In genomic region chr17:10116267-10116666, GRCh38 we compare ENCODE assay signal across 21 cellular contexts.
DNase-seq lines count a peak whose midpoint lies in the region; ATAC-seq and TF ChIP-seq lines count a peak whose summit lies in the region.
"Had no signal": no experiment of that assay in that cellular context is flagged by ENCODE, and none has a peak within 500 bp of the region (broad histone marks: within the 10 kb centered on the region; RNA-seq: fewer than 3 reads in every experiment).

No MANE protein-coding gene starts in this region.

- no peak overlapping the region for H3K4me3 Mint-ChIP-seq in activated T-cell treated with anti-CD3 and anti-CD28 coated beads, Interleukin-2, amount 50 U/mL, for 72 hours
- H3K4me3 Mint-ChIP-seq in activated T-cell treated with anti-CD3 and anti-CD28 coated beads, Interleukin-2, amount 50 U/mL, for 24 hours: no peak overlapping the region
- H3K4me3 Mint-ChIP-seq: activated T-helper 1 cell treated with anti-CD3 and anti-CD28 coated beads, Interleukin-12 subunit alpha, Interleukin-12 subunit beta, Interleukin-2, Interleukin-4 antibody, amounts not matched to agents 30 ng/mL and 10 ng/mL and 1 ng/mL, durations not matched to agents 14 hours and 24 hours and 36 hours; H9 had no signal

- intact Hi-C loops in esophagus squamous epithelium (cut with DNase I): no loop called here
- intact Hi-C loops in upper lobe of right lung (cut with DNase I): no loop called here
- intact Hi-C loops in prostate gland (cut with DNase I): loop anchor here (10.0 kb wide), 1 partner anchor 99 kb away; no protein-coding TSS in a partner anchor

- peaks cover 40% of the 10 kb centered on the region for H3K4me1 Mint-ChIP-seq in activated T-cell treated with anti-CD3 and anti-CD28 coated beads, Interleukin-2, amount 50 U/mL, for 72 hours (ENCODE audit: low read depth)
- peaks cover 55% of the 10 kb centered on the region for H3K4me1 Mint-ChIP-seq in activated T-cell treated with anti-CD3 and anti-CD28 coated beads, Interleukin-2, amount 50 U/mL, for 24 hours (ENCODE audit: low read depth)

- DNase-seq in activated T-cell treated with anti-CD3 and anti-CD28 coated beads, Interleukin-2, amount 50 U/mL, for 72 hours: no peak
- DNase-seq in activated T-cell treated with anti-CD3 and anti-CD28 coated beads, Interleukin-2, amount 50 U/mL, for 24 hours: no peak
- DNase-seq in esophagus squamous epithelium (lab: John Stamatoyannopoulos, UW): no peak
- peak; percentile 19 for DNase-seq in osteoblast (ENCODE audit: insufficient read length, low spot score, missing footprints)
- no peak for DNase-seq in upper lobe of right lung
- DNase-seq in prostate gland (ENCODE audit: low spot score): no peak
- no peak for DNase-seq in SW 1271 (lab: John Stamatoyannopoulos, UW)
- DNase-seq: AML-193, H9, hypothalamus, NCI-H1930, NCI-H510A treated with DMSO at 0.1 percent for 48 hours, T1000, thyroid gland had no signal

- TF ChIP-seq CTCF in esophagus squamous epithelium (IDR thresholded peaks at IDR 0.05) (no peak), osteoblast (IDR thresholded peaks at IDR 0.05; ENCODE audit: extremely low read depth, low read depth, low read length) (no peak), upper lobe of right lung (IDR thresholded peaks at IDR 0.05) (no peak), prostate gland (IDR thresholded peaks at IDR 0.05) (no peak)

- H3K27me3 ChIP-seq in esophagus squamous epithelium (no peaks in the 10 kb centered on the region), osteoblast (ENCODE audit: insufficient read depth, low read length) (no peaks in the 10 kb centered on the region), upper lobe of right lung (no peaks in the 10 kb centered on the region), prostate gland (replicated peaks; ENCODE audit: insufficient read depth) (no peaks in the 10 kb centered on the region)
- H3K27me3 ChIP-seq: thyroid gland had no signal

- peaks cover 14% of the 10 kb centered on the region for H3K27me3 Mint-ChIP-seq in activated T-cell treated with anti-CD3 and anti-CD28 coated beads, Interleukin-2, amount 50 U/mL, for 72 hours (ENCODE audit: low read depth)
- H3K27me3 Mint-ChIP-seq in activated T-cell treated with anti-CD3 and anti-CD28 coated beads, Interleukin-2, amount 50 U/mL, for 24 hours: peaks cover 5% of the 10 kb centered on the region
- H3K27me3 Mint-ChIP-seq: activated naive CD8-positive, alpha-beta T cell had no signal

- H4K20me1 ChIP-seq in osteoblast (ENCODE audit: insufficient read depth, low read length): no peaks in the 10 kb centered on the region

- H3K79me2 ChIP-seq in osteoblast (ENCODE audit: insufficient read depth, low read length): no peaks in the 10 kb centered on the region

- H3K4me1 ChIP-seq in esophagus squamous epithelium (peaks cover 49 to 80% (median 55%) of the 10 kb centered on the region in 3 donors), osteoblast (ENCODE audit: insufficient read depth, low read length) (peaks cover 9% of the 10 kb centered on the region), upper lobe of right lung (peaks cover 45% of the 10 kb centered on the region), prostate gland (replicated peaks) (no peaks in the 10 kb centered on the region)

- H3K36me3 Mint-ChIP-seq in activated T-cell treated with anti-CD3 and anti-CD28 coated beads, Interleukin-2, amount 50 U/mL, for 72 hours (ENCODE audit: insufficient read depth in 2 of 2): no peaks in the 10 kb centered on the region
- no peaks in the 10 kb centered on the region for H3K36me3 Mint-ChIP-seq in activated T-cell treated with anti-CD3 and anti-CD28 coated beads, Interleukin-2, amount 50 U/mL, for 24 hours (ENCODE audit: low read depth)
- H3K36me3 Mint-ChIP-seq: activated naive CD8-positive, alpha-beta T cell had no signal

- H3K9me3 Mint-ChIP-seq in activated T-cell treated with anti-CD3 and anti-CD28 coated beads, Interleukin-2, amount 50 U/mL, for 72 hours: no peaks in the 10 kb centered on the region
- no peaks in the 10 kb centered on the region for H3K9me3 Mint-ChIP-seq in activated T-cell treated with anti-CD3 and anti-CD28 coated beads, Interleukin-2, amount 50 U/mL, for 24 hours
- H3K9me3 Mint-ChIP-seq: activated T-helper 1 cell treated with anti-CD3 and anti-CD28 coated beads, Interleukin-12 subunit alpha, Interleukin-12 subunit beta, Interleukin-2, Interleukin-4 antibody, amounts not matched to agents 30 ng/mL and 10 ng/mL and 1 ng/mL, durations not matched to agents 14 hours and 24 hours and 36 hours had no signal

- H2AFZ ChIP-seq in osteoblast (ENCODE audit: low read length): no peak overlapping the region

- no peak overlapping the region for H3K4me2 ChIP-seq in osteoblast (ENCODE audit: insufficient read depth, low read length)

- no peak overlapping the region for H3K4me3 ChIP-seq in esophagus squamous epithelium
- H3K4me3 ChIP-seq in osteoblast (ENCODE audit: insufficient read depth, low read length): no peak overlapping the region
- no peak overlapping the region for H3K4me3 ChIP-seq in upper lobe of right lung
- H3K4me3 ChIP-seq in prostate gland: no peak overlapping the region
- H3K4me3 ChIP-seq: GM12878, thyroid gland had no signal

- WGBS in esophagus squamous epithelium, 2 donors: 81 to 92% methylated on average over 5 of the region's 5 CpGs
- WGBS in prostate gland: 95% methylated on average over 5 of the region's 5 CpGs

- H3K9me3 ChIP-seq in esophagus squamous epithelium: no peaks in the 10 kb centered on the region
- no peaks in the 10 kb centered on the region for H3K9me3 ChIP-seq in osteoblast (ENCODE audit: low read depth, low read length)
- no peaks in the 10 kb centered on the region for H3K9me3 ChIP-seq in upper lobe of right lung
- no peaks in the 10 kb centered on the region for H3K9me3 ChIP-seq in prostate gland
- H3K9me3 ChIP-seq: thyroid gland had no signal

- no peak for ATAC-seq in activated T-cell treated with anti-CD3 and anti-CD28 coated beads, Interleukin-2, amount 50 U/mL, for 72 hours (replicated peaks in 1 of 2)
- ATAC-seq in upper lobe of right lung (no peak), GM21737 (IDR thresholded peaks at IDR 0.05; ENCODE audit: unreplicated experiment) (no peak)
- ATAC-seq: activated CD4-positive, CD25-positive, alpha-beta regulatory T cell treated with anti-CD3 and anti-CD28 coated beads, Interleukin-2, amount 50 U/mL, for 24 hours; GM12878; SK-N-SH treated with all-trans-retinoic acid at 6 μM for 48 hours had no signal

- H3K27ac ChIP-seq in esophagus squamous epithelium: peak overlapping the region in 3 of 4 donors; percentile 86 to 95 (median 91)
- no peak overlapping the region for H3K27ac ChIP-seq in osteoblast (ENCODE audit: low read depth, low read length)
- peak overlapping the region; percentile 55 for H3K27ac ChIP-seq in upper lobe of right lung
- no peak overlapping the region for H3K27ac ChIP-seq in prostate gland
- H3K27ac ChIP-seq: 22Rv1, thyroid gland had no signal

- TF ChIP-seq POLR2A in esophagus squamous epithelium (IDR thresholded peaks at IDR 0.05) (no peak), prostate gland (IDR thresholded peaks at IDR 0.05) (no peak)

- peak overlapping the region; percentile 20 for H3K27ac Mint-ChIP-seq in activated T-cell treated with anti-CD3 and anti-CD28 coated beads, Interleukin-2, amount 50 U/mL, for 72 hours
- no peak overlapping the region for H3K27ac Mint-ChIP-seq in activated T-cell treated with anti-CD3 and anti-CD28 coated beads, Interleukin-2, amount 50 U/mL, for 24 hours
- H3K27ac Mint-ChIP-seq: activated T-helper 1 cell treated with anti-CD3 and anti-CD28 coated beads, Interleukin-12 subunit alpha, Interleukin-12 subunit beta, Interleukin-2, Interleukin-4 antibody, amounts not matched to agents 30 ng/mL and 10 ng/mL and 1 ng/mL, durations not matched to agents 14 hours and 24 hours and 36 hours had no signal

- H3K36me3 ChIP-seq in esophagus squamous epithelium (no peaks in the 10 kb centered on the region), osteoblast (ENCODE audit: insufficient read depth, low read length) (no peaks in the 10 kb centered on the region), upper lobe of right lung (no peaks in the 10 kb centered on the region), prostate gland (no peaks in the 10 kb centered on the region)
- H3K36me3 ChIP-seq: thyroid gland had no signal

Comparison
In these comparisons a context has a peak if more than half of its experiments do, and no peak if none do; other contexts are left out.
1. H3K27ac ChIP-seq: peak in esophagus squamous epithelium (3 of 4) and upper lobe of right lung (single experiment); none in osteoblast (single experiment) and prostate gland (0 of 2).